ENCODE assay signal across 8 cellular contexts in genomic region chr7:129952164-129952652, GRCh38. TPM values are rescaled to one million over a fixed set of nuclear protein-coding genes. Genes with fewer than 3 reads are reported as not detected.
DNase-seq lines count a peak whose midpoint lies in the region; ATAC-seq, FAIRE-seq and TF ChIP-seq lines count a peak whose summit lies in the region.

No MANE protein-coding gene starts in this region.

- POLR2A ChIA-PET in RWPE1 (lab: Yijun Ruan, JAX; ENCODE audit: low non-redundant PET) = interaction anchor here (0.6 kb wide), 1 partner anchor 12 kb away, joined by 3 read pairs; no protein-coding TSS in a partner anchor
- POLR2A ChIA-PET in K562 (lab: Yijun Ruan, JAX) = interaction anchor here (0.6 to 1.4 kb wide), 13 partner anchors 8 to 1121 kb away, joined by 3 to 6 read pairs (median 4); no protein-coding TSS in a partner anchor

- TF ChIP-seq POLR2A in GM18505 (IDR thresholded peaks at IDR 0.05; ENCODE audit: borderline replicate concordance, extremely low read depth, insufficient read depth, insufficient read length) (no peak), K562 (conservative IDR thresholded peaks at IDR 0.05) (no peak)

- H3K27ac ChIP-seq in RWPE1 (peak overlapping the region; percentile 88), K562 (ENCODE audit: extremely low read depth, low read depth, low read length) (peak overlapping the region; percentile 74), iPS-18a (ENCODE audit: low read length) (no peak overlapping the region), skin epidermis (peak overlapping the region; percentile 58 to 99 (median 94))

- H3K36me3 ChIP-seq in K562 (ENCODE audit: control insufficient read depth, insufficient read depth, low read length) (no peaks in the 10 kb centered on the region), iPS-18a (ENCODE audit: control insufficient read depth, low read depth, low read length) (no peaks in the 10 kb centered on the region)

- DNase-seq in ACHN = peak; percentile 54
- no peak for DNase-seq in RWPE1 (ENCODE audit: low spot score)
- DNase-seq in K562 (ENCODE audit: extremely low read depth in 1 of 4, low spot score in 3 of 4) = peak in 1 of 4 experiments; percentile 57
- no peak for DNase-seq in nephron progenitor cell

- FAIRE-seq in K562 (lab: Jason Lieb, UNC) = no peak

- in situ Hi-C loops in ACHN (cut with HindIII; ENCODE audit: low pct_ligation_motif_present, low pct_unique_long_range_greater_than_20kb, low sequenced_read_pairs) (no loop called here), K562 (cut with MboI) (no loop called here)

- TF ChIP-seq EP300 in K562 (IDR thresholded peaks at IDR 0.05; ENCODE audit: low read length) = no peak

- H3K27me3 ChIP-seq in K562 (ENCODE audit: control insufficient read depth in 2 of 2, insufficient read depth in 2 of 2, low read length in 2 of 2) (no peaks in the 10 kb centered on the region), iPS-18a (ENCODE audit: control insufficient read depth, insufficient read depth, low read length) (no peaks in the 10 kb centered on the region)

- TF ChIP-seq RAD21 in K562 (CRISPR knock-in tag; conservative IDR thresholded peaks at IDR 0.05 in 1 of 2, IDR thresholded peaks at IDR 0.05 in 1 of 2) = peak in 1 of 2 experiments; percentile 10; a peak in 1 of 4 replicates

- no peak overlapping the region for H3K27ac Mint-ChIP-seq in nephron progenitor cell

- H4K20me1 ChIP-seq in K562 (replicated peaks; ENCODE audit: control insufficient read depth, insufficient read depth, low read length) = peaks cover 4% of the 10 kb centered on the region; the same call in 1 of the 2 replicates

- H3K4me2 ChIP-seq in K562 (ENCODE audit: insufficient read depth, low read length) = peak overlapping the region; percentile 87

- H2AFZ ChIP-seq in K562 (ENCODE audit: low read depth, low read length) = peak overlapping the region; percentile 84

- H3K27me3 Mint-ChIP-seq in nephron progenitor cell (ENCODE audit: low read depth, poor library complexity) = peaks cover 3% of the 10 kb centered on the region

- H3K9ac ChIP-seq in K562 (ENCODE audit: insufficient read depth in 1 of 2, low read depth in 2 of 2, low read length in 2 of 2) (peak overlapping the region; percentile 78 to 96), iPS-18a (ENCODE audit: low read length) (peak overlapping the region; percentile 95)

- H3K36me3 Mint-ChIP-seq in nephron progenitor cell (ENCODE audit: low read depth) = peaks cover 5% of the 10 kb centered on the region

- peaks cover 12% of the 10 kb centered on the region for H3K4me1 Mint-ChIP-seq in nephron progenitor cell

- H3K9me3 Mint-ChIP-seq in nephron progenitor cell = no peaks in the 10 kb centered on the region

- H3K79me2 ChIP-seq in K562 (ENCODE audit: control insufficient read depth, insufficient read depth, low read length) = peaks cover 21% of the 10 kb centered on the region

- BruUV-seq in K562 (replicated peaks; lab: Mats Ljungman, UMichigan) = no TSS peak

- peak overlapping the region; percentile 69 for H3K4me3 ChIP-seq in K562
- peak overlapping the region; percentile 94 for H3K4me3 ChIP-seq in iPS-18a (ENCODE audit: low read length)
- peak overlapping the region; percentile 71 to 96 (median 90) for H3K4me3 ChIP-seq in skin epidermis

- intact Hi-C loops in K562 (cut with micrococcal nuclease) = loop anchor here (5.0 kb wide), 1 partner anchor 105 kb away; no protein-coding TSS in a partner anchor

- CTCF ChIA-PET in RWPE1 (lab: Yijun Ruan, JAX) = interaction anchor here (1.1 kb wide), 1 partner anchor 59 kb away, joined by 3 read pairs; no protein-coding TSS in a partner anchor
- CTCF ChIA-PET in K562 (lab: Yijun Ruan, JAX; ENCODE audit: low intra/inter-chr PET ratio) = no interaction called here

- 2% methylated on average over 33 of the region's 40 CpGs for WGBS in K562 (ENCODE audit: insufficient coverage, low coverage, missing lambda C conversion rate)

- ATAC-seq in GM18505 (IDR thresholded peaks at IDR 0.05; ENCODE audit: unreplicated experiment) (peak; percentile 21), HG03025 (IDR thresholded peaks at IDR 0.05; ENCODE audit: low FRiP score, unreplicated experiment) (peak; percentile 10), K562 (peak; percentile 60)

- peaks cover 46 to 53% of the 10 kb centered on the region in 2 experiments for H3K4me1 ChIP-seq in K562 (replicated peaks in 1 of 2; ENCODE audit: control insufficient read depth in 2 of 2, insufficient read depth in 2 of 2, low read length in 2 of 2)
- H3K4me1 ChIP-seq in iPS-18a (ENCODE audit: control insufficient read depth, low read depth, low read length) = peaks cover 29% of the 10 kb centered on the region

- H3K9me1 ChIP-seq in K562 (ENCODE audit: control insufficient read depth, insufficient read depth, low read length) = no peaks in the 10 kb centered on the region

- no peak overlapping the region for H3K4me3 Mint-ChIP-seq in nephron progenitor cell

- H3K9me3 ChIP-seq in K562 (replicated peaks; ENCODE audit: control insufficient read depth, insufficient read depth, low read depth, low read length) = no peaks in the 10 kb centered on the region
- H3K9me3 ChIP-seq in iPS-18a (ENCODE audit: control insufficient read depth, low read depth, low read length) = no peaks in the 10 kb centered on the region

- TF ChIP-seq CTCF in RWPE1 (conservative IDR thresholded peaks at IDR 0.05; ENCODE audit: low read depth) (no peak; the same call in 1 of the 2 replicates), K562 (IDR thresholded peaks at IDR 0.05 in 2 of 3, conservative IDR thresholded peaks at IDR 0.05 in 1 of 3; ENCODE audit: insufficient read depth in 2 of 3, low read depth in 1 of 3, low read length in 3 of 3) (no peak; a peak in 1 of 6 replicates), nephron progenitor cell (IDR thresholded peaks at IDR 0.05) (no peak)

TF ChIP-seq in K562, 482 proteins besides CTCF, POLR2A, EP300 and RAD21 (continues in another document):
- TF ChIP-seq MLX (CRISPR knock-in tag; conservative IDR thresholded peaks at IDR 0.05) (0 out of 4 replicates have a peak, but pooled peaks of 1 of the 2 experiments have one; percentile 22), RFX5 (IDR thresholded peaks at IDR 0.05; ENCODE audit: low read depth, low read length) (no peak), NR2C2 (CRISPR knock-in tag; IDR thresholded peaks at IDR 0.05) (no peak), NR2C2 (tag; IDR thresholded peaks at IDR 0.05) (peak; percentile 3; the same call in 1 of the 2 replicates), ZHX1 (conservative IDR thresholded peaks at IDR 0.05; ENCODE audit: low read length) (no peak), SMARCE1 (IDR thresholded peaks at IDR 0.05) (peak; percentile 17; the same call in 1 of the 2 replicates), ZNF740 (CRISPR knock-in tag; IDR thresholded peaks at IDR 0.05) (no peak; the same call in 1 of the 2 replicates), ZNF740 (tag; IDR thresholded peaks at IDR 0.05) (peak in 1 of 2 experiments; percentile 34; a peak in 1 of 4 replicates)

RNA-seq across cellular contexts. Expression of gene UBE2H, which starts 0.6 kb away (rescaled TPM):
- 23.3 and 70.3 TPM in 2 replicates for total RNA-seq in K562 (2011; cell fraction: chromatin; rRNA removed; ENCODE audit: low replicate concordance)
- total RNA-seq in K562 (2011; cell fraction: nucleolus; rRNA removed) = 13.7 and 16.4 TPM in 2 replicates
- 40.1 and 56.7 TPM in 2 replicates for total RNA-seq in K562 (2011; cell fraction: nucleoplasm; rRNA removed)
- 11.2 and 13.1 TPM in 2 replicates for total RNA-seq in K562 (2014; rRNA removed)
- 15.6 and 16.5 TPM in 2 replicates for total RNA-seq in K562 (2014; rRNA removed; fragmentation: Illumina TruSeq; extraction: Trizol)
- 10.3 and 13.3 TPM in 2 replicates for total RNA-seq in K562 (2015; rRNA removed; fragmentation: Illumina TruSeq; extraction: Trizol)
- total RNA-seq in K562 (2021) = 16.0 and 17.4 TPM in 2 replicates
- polyA plus RNA-seq in K562 (2011; rRNA removed) = 29.9 and 33.0 TPM in 2 replicates
- polyA plus RNA-seq in K562 (2011; cell fraction: cytosol; rRNA removed) = 6.9 and 18.2 TPM in 2 replicates
- polyA plus RNA-seq in K562 (2011; cell fraction: nucleus; rRNA removed) = 16.9 and 27.8 TPM in 2 replicates
- 17.7 and 29.7 TPM in 2 replicates for polyA plus RNA-seq in K562 (2012)
- 16.1 and 28.2 TPM in 2 replicates for polyA plus RNA-seq in K562 (2014; fragmentation: Illumina TruSeq; extraction: Trizol)
- 1 to 10 TPM; 6.3 to 6.9 TPM for polyA plus RNA-seq in K562 (2014; fragmentation: Nextera tagmentation; extraction: Ambion mirVana)
- 12.3 and 13.3 TPM in 2 replicates for polyA plus RNA-seq in K562 (2014; rRNA removed)
- polyA minus RNA-seq in K562 (2011; rRNA and poly(A)+ RNA removed) = 20.2 and 30.7 TPM in 2 replicates
- polyA minus RNA-seq in K562 (2011; cell fraction: cytosol; rRNA and poly(A)+ RNA removed) = 13.4 and 13.8 TPM in 2 replicates
- polyA minus RNA-seq in K562 (2011; cell fraction: nucleus; rRNA and poly(A)+ RNA removed) = 7.0 and 16.1 TPM in 2 replicates

Comparison
In these comparisons a context has a peak if more than half of its experiments do, and no peak if none do; other contexts are left out.
1. ATAC-seq: peak in every context shown above with its lines; median percentile 60 in K562; 21 in GM18505; 10 in HG03025.